12 cellular contexts compared by ENCODE assay signal in the genomic region with DNA sequence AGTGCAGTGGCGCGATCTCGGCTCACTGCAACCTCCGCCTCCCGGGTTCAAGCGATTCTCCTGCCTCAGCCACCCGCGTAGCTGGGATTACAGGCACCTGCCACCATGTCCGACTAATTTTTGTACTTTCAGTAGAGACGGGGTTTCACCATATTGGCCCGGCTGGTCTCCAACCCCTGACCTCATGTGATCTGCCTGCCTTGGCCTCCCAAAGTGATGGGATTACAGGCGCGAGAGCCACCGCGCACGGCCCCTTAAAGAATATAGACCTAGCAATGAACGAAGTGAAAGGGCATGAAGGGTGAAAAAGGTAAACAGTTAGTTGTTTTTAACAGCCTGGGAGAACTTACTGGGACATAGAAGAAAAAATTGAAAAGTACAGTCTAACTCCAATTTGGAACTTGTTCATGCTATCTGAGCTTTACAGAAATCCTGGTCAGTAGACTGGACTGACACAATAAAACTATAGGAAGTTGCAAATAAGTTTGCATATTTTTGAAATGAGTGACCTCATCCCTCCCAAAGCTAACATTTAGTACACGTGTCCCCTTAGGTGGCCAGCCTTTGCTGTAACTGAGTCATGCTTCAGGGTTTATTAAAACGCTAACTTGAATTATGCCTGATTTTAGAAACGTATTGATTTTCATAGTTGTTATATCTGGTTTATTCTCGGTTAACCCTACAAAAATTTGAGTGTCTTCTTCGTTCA. TPM values are rescaled to one million over a fixed set of nuclear protein-coding genes. Genes with fewer than 3 reads are reported as not detected.
DNase-seq lines count a peak whose midpoint lies in the region; ATAC-seq and TF ChIP-seq lines count a peak whose summit lies in the region.
"Had no signal": no experiment of that assay in that cellular context is flagged by ENCODE, and none has a peak within 500 bp of the region (broad histone marks: within the 10 kb centered on the region; RNA-seq: fewer than 3 reads in every experiment).

No MANE protein-coding gene starts in this region.

- no peaks in the 10 kb centered on the region for H3K9me3 ChIP-seq in OCI-LY7 (ENCODE audit: low read length)
- H3K9me3 ChIP-seq in osteoblast (ENCODE audit: low read depth, low read length): no peaks in the 10 kb centered on the region
- H3K9me3 ChIP-seq in prostate gland: no peaks in the 10 kb centered on the region
- H3K9me3 ChIP-seq: A549 had no signal

- CTCF ChIA-PET in activated CD4-positive, alpha-beta T cell treated with anti-CD3 and anti-CD28 coated beads for 36 hours (lab: Charles Lee): interaction anchor here (0.7 to 3.6 kb wide), 7 partner anchors 11 to 467 kb away, joined by 3 to 31 read pairs (median 3); a partner anchor contains a TSS
- CTCF ChIA-PET in OCI-LY7 (lab: Charles Lee; ENCODE audit: unreplicated experiment): no interaction called here

- H4K20me1 ChIP-seq in OCI-LY7 (ENCODE audit: insufficient read depth, low read length) (no peaks in the 10 kb centered on the region), osteoblast (ENCODE audit: insufficient read depth, low read length) (peaks cover 18% of the 10 kb centered on the region)

- no peaks in the 10 kb centered on the region for H3K9me3 Mint-ChIP-seq in activated CD4-positive, alpha-beta T cell treated with anti-CD3 and anti-CD28 coated beads for 36 hours (ENCODE audit: low read depth)

- H2AFZ ChIP-seq in OCI-LY7 (ENCODE audit: low read length): no peak overlapping the region
- H2AFZ ChIP-seq in osteoblast (ENCODE audit: low read length): no peak overlapping the region

- H3K4me3 Mint-ChIP-seq in activated CD4-positive, alpha-beta T cell treated with anti-CD3 and anti-CD28 coated beads for 36 hours: peak overlapping the region; percentile 33

- no peaks in the 10 kb centered on the region for H3K9me2 ChIP-seq in OCI-LY7 (ENCODE audit: insufficient read depth, low read length)

- H3K79me2 ChIP-seq in OCI-LY7 (ENCODE audit: insufficient read depth, low read depth, low read length): peaks cover 23% of the 10 kb centered on the region
- H3K79me2 ChIP-seq in osteoblast (ENCODE audit: insufficient read depth, low read length): peaks cover 46% of the 10 kb centered on the region

- H3K36me3 Mint-ChIP-seq in activated CD4-positive, alpha-beta T cell treated with anti-CD3 and anti-CD28 coated beads for 36 hours (ENCODE audit: low read depth): peaks cover 33% of the 10 kb centered on the region

- peaks cover 17% of the 10 kb centered on the region for H3K4me1 ChIP-seq in OCI-LY7 (ENCODE audit: insufficient read depth, low read length, poor library complexity, severe bottlenecking)
- peaks cover 19% of the 10 kb centered on the region for H3K4me1 ChIP-seq in osteoblast (ENCODE audit: insufficient read depth, low read length)
- peaks cover 12% of the 10 kb centered on the region for H3K4me1 ChIP-seq in prostate gland (replicated peaks)

- intact Hi-C loops in activated CD4-positive, alpha-beta T cell treated with anti-CD3 and anti-CD28 coated beads for 36 hours (cut with DNase I, micrococcal nuclease): loop anchor here in 1 of 2 experiments (5.0 kb wide), 2 partner anchors 118 to 178 kb away; partner anchors contain the start of gene CDC42EP4
- intact Hi-C loops in OCI-LY7 (cut with micrococcal nuclease; ENCODE audit: unreplicated experiment): no loop called here
- intact Hi-C loops in prostate gland (cut with DNase I): loop anchor here (5.0 to 10.0 kb wide), 3 partner anchors 38 to 170 kb away; a partner anchor contains a TSS

- H3K27me3 ChIP-seq in osteoblast (ENCODE audit: insufficient read depth, low read length) (no peaks in the 10 kb centered on the region), prostate gland (replicated peaks; ENCODE audit: insufficient read depth) (no peaks in the 10 kb centered on the region)

- no peaks in the 10 kb centered on the region for H3K27me3 Mint-ChIP-seq in activated CD4-positive, alpha-beta T cell treated with anti-CD3 and anti-CD28 coated beads for 36 hours

- H3K36me3 ChIP-seq in OCI-LY7 (ENCODE audit: insufficient read depth, low read length): peaks cover 35% of the 10 kb centered on the region
- H3K36me3 ChIP-seq in osteoblast (ENCODE audit: insufficient read depth, low read length): peaks cover 38% of the 10 kb centered on the region
- peaks cover 6 to 11% of the 10 kb centered on the region in 2 donors for H3K36me3 ChIP-seq in prostate gland

- TSS peak; percentile 57 for BruUV-seq in OCI-LY7 (replicated peaks; lab: Mats Ljungman, UMichigan)

- H3K4me3 ChIP-seq in OCI-LY7 (ENCODE audit: low read depth, low read length, poor library complexity, severe bottlenecking) (no peak overlapping the region), choroid plexus epithelial cell (ENCODE audit: low read depth, low read length) (no peak overlapping the region), osteoblast (ENCODE audit: insufficient read depth, low read length) (peak overlapping the region; percentile 33), prostate gland (no peak overlapping the region)

- H3K27ac Mint-ChIP-seq in activated CD4-positive, alpha-beta T cell treated with anti-CD3 and anti-CD28 coated beads for 36 hours: peak overlapping the region; percentile 25

- DNase-seq in activated CD4-positive, alpha-beta T cell treated with anti-CD3 and anti-CD28 coated beads for 36 hours: no peak
- DNase-seq in activated CD4-positive, alpha-beta T cell treated with anti-CD3 and anti-CD28 coated beads, Interleukin-2, amount 50 U/mL, for 4 hours: no peak
- no peak for DNase-seq in OCI-LY7 (ENCODE audit: low spot score)
- DNase-seq in choroid plexus epithelial cell (ENCODE audit: low read depth): peak; percentile 63
- peak; percentile 95 for DNase-seq in osteoblast (ENCODE audit: insufficient read length, low spot score, missing footprints)
- DNase-seq in NCI-H82 (lab: John Stamatoyannopoulos, UW): no peak
- no peak for DNase-seq in SHP77 treated with DMSO at 0.1 percent for 48 hours (lab: John Stamatoyannopoulos, UW)
- no peak for DNase-seq in prostate gland (ENCODE audit: low spot score)
- DNase-seq: activated CD4-positive, alpha-beta T cell treated with anti-CD3 and anti-CD28 coated beads, Interleukin-2, amount 50 U/mL, for 48 hours; NCI-H1694 treated with DMSO at 0.1 percent for 48 hours had no signal

- no peak for ATAC-seq in activated CD4-positive, alpha-beta T cell treated with anti-CD3 and anti-CD28 coated beads for 36 hours
- ATAC-seq: A549, sciatic nerve had no signal

- no peak for TF ChIP-seq POLR2A in prostate gland (IDR thresholded peaks at IDR 0.05)

- POLR2A ChIA-PET in activated CD4-positive, alpha-beta T cell treated with anti-CD3 and anti-CD28 coated beads for 36 hours (lab: Charles Lee): no interaction called here
- POLR2A ChIA-PET in OCI-LY7 (lab: Charles Lee): interaction anchor here (0.6 to 3.9 kb wide), 5 partner anchors 12 to 467 kb away, joined by 3 to 19 read pairs (median 4); a partner anchor contains a TSS

- H3K27ac ChIP-seq in OCI-LY7 (ENCODE audit: low read depth, low read length, poor library complexity, severe bottlenecking) (no peak overlapping the region), osteoblast (ENCODE audit: low read depth, low read length) (peak overlapping the region; percentile 3), prostate gland (no peak overlapping the region)

- 85% methylated on average over 22 of the region's 22 CpGs for WGBS in prostate gland

- H3K4me2 ChIP-seq in OCI-LY7 (ENCODE audit: low read length): peak overlapping the region; percentile 1; the same call in 1 of the 2 replicates
- peak overlapping the region; percentile 57 for H3K4me2 ChIP-seq in osteoblast (ENCODE audit: insufficient read depth, low read length)

- H3K4me1 Mint-ChIP-seq in activated CD4-positive, alpha-beta T cell treated with anti-CD3 and anti-CD28 coated beads for 36 hours: peaks cover 18% of the 10 kb centered on the region

- TF ChIP-seq CTCF in OCI-LY7 (conservative IDR thresholded peaks at IDR 0.05; ENCODE audit: low read length) (no peak), choroid plexus epithelial cell (conservative IDR thresholded peaks at IDR 0.05; ENCODE audit: low read depth, low read length) (no peak), osteoblast (IDR thresholded peaks at IDR 0.05; ENCODE audit: extremely low read depth, low read depth, low read length) (no peak), prostate gland (IDR thresholded peaks at IDR 0.05) (no peak)

RNA-seq across cellular contexts. Expression of gene COG1, which starts 1.8 kb away (rescaled TPM):
- 10 to 100 TPM; 25.6 to 39.0 TPM for total RNA-seq in activated CD4-positive, alpha-beta T cell treated with anti-CD3 and anti-CD28 coated beads for 36 hours
- total RNA-seq in OCI-LY7 (2014; rRNA removed; shearing (Covaris generic)): 19.8 and 38.3 TPM in 2 replicates
- 44.1 and 47.5 TPM in 2 replicates for total RNA-seq in OCI-LY7 (2022)
- total RNA-seq in osteoblast: 21.5 and 23.2 TPM in 2 replicates
- 10 to 100 TPM; 34.6 to 52.5 TPM for total RNA-seq in prostate gland

RNA-seq across cellular contexts. Expression of gene SSTR2, which starts 29.9 kb away (rescaled TPM):
- total RNA-seq in activated CD4-positive, alpha-beta T cell treated with anti-CD3 and anti-CD28 coated beads for 36 hours: under 1 TPM; 0.11 to 0.16 TPM
- not detected in 2 replicates for total RNA-seq in OCI-LY7 (2014; rRNA removed; shearing (Covaris generic))
- total RNA-seq in OCI-LY7 (2022): not detected in 2 replicates
- total RNA-seq in osteoblast: under 0.01 TPM in 2 replicates
- under 1 TPM; 0.40 to 0.46 TPM for total RNA-seq in prostate gland

Comparison
In these comparisons a context has a peak if more than half of its experiments do, and no peak if none do; other contexts are left out.
1. DNase-seq: peak in choroid plexus epithelial cell (single experiment) and osteoblast (single experiment); none in activated CD4-positive, alpha-beta T cell treated with anti-CD3 and anti-CD28 coated beads for 36 hours (single experiment), activated CD4-positive, alpha-beta T cell treated with anti-CD3 and anti-CD28 coated beads, Interleukin-2, amount 50 U/mL, for 4 hours (0 of 2), OCI-LY7 (single experiment), NCI-H82 (single experiment), SHP77 treated with DMSO at 0.1 percent for 48 hours (single experiment) and prostate gland (single experiment).